Comparison of ENCODE assay signal across 8 cellular contexts in genomic region chr10:110006358-110007170, GRCh38. TPM values are rescaled to one million over a fixed set of nuclear protein-coding genes. Genes with fewer than 3 reads are reported as not detected.
DNase-seq lines count a peak whose midpoint lies in the region; ATAC-seq and TF ChIP-seq lines count a peak whose summit lies in the region.

No MANE protein-coding gene starts in this region.

- 12% methylated on average over 20 of the region's 20 CpGs for WGBS in hepatocyte (ENCODE audit: low lambda C conversion rate, missing lambda C conversion rate)

- no peaks in the 10 kb centered on the region for H3K36me3 ChIP-seq in hepatocyte (replicated peaks; ENCODE audit: insufficient read depth, low read depth)

- no peak for TF ChIP-seq CTCF in hepatocyte (IDR thresholded peaks at IDR 0.05; ENCODE audit: poor library complexity)

- peak; percentile 57 for ATAC-seq in sciatic nerve
- ATAC-seq in HG02623 (IDR thresholded peaks at IDR 0.05; ENCODE audit: unreplicated experiment), result no peak
- no peak for ATAC-seq in GM21381 (IDR thresholded peaks at IDR 0.05; ENCODE audit: unreplicated experiment)
- ATAC-seq in HG03039 (IDR thresholded peaks at IDR 0.05; ENCODE audit: unreplicated experiment), result no peak

- peak overlapping the region; percentile 12 for H3K4me3 ChIP-seq in hepatocyte

- DNase-seq in stimulated activated CD4-positive, alpha-beta T cell treated with anti-CD3 and anti-CD28 coated beads, Interleukin-1b, Interleukin-23, amount 100 ng/mL, for 48 hours, result peak; percentile 15
- no peak for DNase-seq in stimulated activated CD4-positive, alpha-beta T cell treated with anti-CD3 and anti-CD28 coated beads, Interleukin-12 subunit alpha, Interleukin-12 subunit beta, amount 100 ng/mL, for 4 hours
- DNase-seq in amygdala (lab: John Stamatoyannopoulos, UW) (peak in 38 of 56 donors; percentile 8 to 82 (median 54)), hepatocyte (ENCODE audit: low spot score) (peak; percentile 68), sciatic nerve (ENCODE audit: low spot score) (no peak)

- no peaks in the 10 kb centered on the region for H3K27me3 ChIP-seq in hepatocyte

- intact Hi-C loops in sciatic nerve (cut with DNase I), result no loop called here

- H4K20me1 ChIP-seq in hepatocyte (ENCODE audit: insufficient read depth, poor library complexity, severe bottlenecking), result peaks cover 16% of the 10 kb centered on the region

- peaks cover 59% of the 10 kb centered on the region for H3K79me2 ChIP-seq in hepatocyte

- no peaks in the 10 kb centered on the region for H3K9me2 ChIP-seq in hepatocyte (replicated peaks; ENCODE audit: insufficient read depth)

- peak overlapping the region; percentile 98 for H3K27ac ChIP-seq in hepatocyte

- peak overlapping the region; percentile 85 for H3K4me2 ChIP-seq in hepatocyte

- H3K9me3 ChIP-seq in hepatocyte (ENCODE audit: low read depth), result no peaks in the 10 kb centered on the region

- H3K4me1 ChIP-seq in hepatocyte (ENCODE audit: insufficient read depth), result peaks cover 47% of the 10 kb centered on the region

- H2AFZ ChIP-seq in hepatocyte, result peak overlapping the region; percentile 55

RNA-seq across cellular contexts. Expression of gene ADD3, which starts 1.2 kb away (rescaled TPM):
- total RNA-seq in hepatocyte, result 206 and 216 TPM in 2 replicates
- 83.2 and 88.6 TPM in 2 replicates for polyA plus RNA-seq in hepatocyte
- 321 TPM for total RNA-seq in sciatic nerve

Comparison
In these comparisons a context has a peak if more than half of its experiments do, and no peak if none do; other contexts are left out.
1. DNase-seq: peak in stimulated activated CD4-positive, alpha-beta T cell treated with anti-CD3 and anti-CD28 coated beads, Interleukin-1b, Interleukin-23, amount 100 ng/mL, for 48 hours (single experiment), amygdala (38 of 56) and hepatocyte (single experiment); none in stimulated activated CD4-positive, alpha-beta T cell treated with anti-CD3 and anti-CD28 coated beads, Interleukin-12 subunit alpha, Interleukin-12 subunit beta, amount 100 ng/mL, for 4 hours (single experiment) and sciatic nerve (single experiment).